Comparison of ENCODE assay signal across 1 cellular context in the genomic region with DNA sequence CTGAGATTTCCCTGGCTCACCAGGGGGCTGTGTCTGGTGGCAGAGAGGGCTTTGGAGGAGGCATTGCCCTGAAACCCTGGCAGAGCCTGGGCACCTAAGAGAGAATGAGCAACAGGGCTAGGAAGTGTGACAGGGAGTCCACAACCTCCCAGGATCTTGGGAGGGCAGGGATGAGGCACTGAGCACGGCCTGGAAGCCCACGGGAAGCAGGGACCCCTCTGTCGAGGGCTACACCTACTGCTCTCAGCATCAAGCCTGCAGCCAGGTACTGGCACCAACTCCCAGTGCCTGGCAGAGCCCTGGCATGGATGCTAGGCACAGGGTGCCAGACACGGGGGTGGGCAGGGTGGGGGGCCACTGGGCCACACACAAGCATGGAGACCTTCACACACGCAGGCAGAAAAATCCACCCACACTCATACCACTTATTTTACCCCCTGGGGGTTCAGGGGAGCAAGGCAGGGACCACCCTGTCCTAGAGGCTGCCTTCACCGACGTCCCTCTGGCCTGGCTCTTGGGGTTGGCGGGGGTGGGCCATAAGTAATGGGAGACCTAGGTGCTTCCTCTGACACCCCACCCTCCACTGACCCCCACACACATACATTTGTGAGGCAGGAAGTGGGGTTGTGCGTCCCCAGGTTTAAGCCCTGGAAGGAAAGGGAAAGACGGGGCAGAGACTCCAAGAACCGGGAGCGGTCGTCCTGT.
TF ChIP-seq lines count a peak whose summit lies in the region.

No MANE protein-coding gene starts in this region.

TF ChIP-seq in H1, 55 proteins besides CTCF, POLR2A, EP300 and RAD21:
- TF ChIP-seq FOSL1 (IDR thresholded peaks at IDR 0.05; ENCODE audit: insufficient read depth, low read depth, low read length) (no peak), EZH2 (IDR thresholded peaks at IDR 0.05; ENCODE audit: low read depth, low read length, severe bottlenecking) (peak; percentile 28)
